In genomic region chr7:2521952-2522591, GRCh38 we compare ENCODE assay signal across 9 cellular contexts. TPM values are rescaled to one million over a fixed set of nuclear protein-coding genes. Genes with fewer than 3 reads are reported as not detected.
A peak's percentile ranks its signal among the peaks of the same experiment; 100 is the strongest.
DNase-seq lines count a peak whose midpoint lies in the region; ATAC-seq, FAIRE-seq and TF ChIP-seq lines count a peak whose summit lies in the region.
"Had no signal": no experiment of that assay in that cellular context is flagged by ENCODE, and none has a peak within 500 bp of the region (broad histone marks: within the 10 kb centered on the region; RNA-seq: fewer than 3 reads in every experiment).

No MANE protein-coding gene starts in this region.

- H3K4me1 Mint-ChIP-seq in neural progenitor cell: peaks cover 49% of the 10 kb centered on the region

- DNase-seq in A549 (ENCODE audit: low read depth in 1 of 2, low spot score in 1 of 2) (peak in 1 of 2 experiments; percentile 51), HT1080 (ENCODE audit: low read depth) (peak; percentile 63), neural progenitor cell (ENCODE audit: low spot score) (peak; percentile 47), vagina (ENCODE audit: extremely low spot score in 2 of 2) (no peak), NCI-H1930 (lab: John Stamatoyannopoulos, UW) (no peak), cortex of kidney (lab: John Stamatoyannopoulos, UW) (no peak)
- DNase-seq in activated CD4-positive, alpha-beta T cell treated with anti-CD3 and anti-CD28 coated beads, Interleukin-2, amount 50 U/mL, for 1 hour: peak; percentile 66
- DNase-seq in effector CD8-positive, alpha-beta T cell (lab: John Stamatoyannopoulos, UW): peak; percentile 45

- CTCF ChIA-PET in A549 (lab: Yijun Ruan, JAX): interaction anchor here (0.7 to 0.8 kb wide), 2 partner anchors 36 to 73 kb away, joined by 3 read pairs; partner anchors contain the start of gene IQCE

- peak overlapping the region; percentile 11; the same call in 1 of the 3 replicates for H3K4me3 ChIP-seq in A549
- peak overlapping the region; percentile 74 for H3K4me3 ChIP-seq in neural progenitor cell
- peak overlapping the region; percentile 59 to 81 for H3K4me3 ChIP-seq in vagina

- H3K27ac ChIP-seq in A549 (peak overlapping the region; percentile 81 to 95), neural progenitor cell (no peak overlapping the region), vagina (peak overlapping the region; percentile 73)

- no peak for TF ChIP-seq CTCF in A549 (IDR thresholded peaks at IDR 0.05)
- peak; percentile 17 for TF ChIP-seq CTCF in neural progenitor cell (IDR thresholded peaks at IDR 0.05)
- TF ChIP-seq CTCF in vagina (IDR thresholded peaks at IDR 0.05): no peak

- FAIRE-seq in A549 (lab: Jason Lieb, UNC): no peak
- FAIRE-seq: endometrium had no signal

- H3K79me2 ChIP-seq in neural progenitor cell (ENCODE audit: low read depth): peaks cover 67% of the 10 kb centered on the region

- H3K9ac ChIP-seq in neural progenitor cell: no peak overlapping the region

- ATAC-seq in A549: no peak

- POLR2A ChIA-PET in A549 (lab: Yijun Ruan, JAX): no interaction called here

- peak overlapping the region; percentile 96 for H3K4me3 Mint-ChIP-seq in neural progenitor cell

- no peaks in the 10 kb centered on the region for H3K9me3 ChIP-seq in A549
- no peaks in the 10 kb centered on the region for H3K9me3 ChIP-seq in neural progenitor cell (ENCODE audit: low read depth)
- no peaks in the 10 kb centered on the region for H3K9me3 ChIP-seq in vagina

- peaks cover 10% of the 10 kb centered on the region for H3K27me3 ChIP-seq in neural progenitor cell
- no peaks in the 10 kb centered on the region for H3K27me3 ChIP-seq in vagina

- peak overlapping the region; percentile 99 for H3K4me2 ChIP-seq in A549
- peak overlapping the region; percentile 90 for H3K4me2 ChIP-seq in neural progenitor cell

- peaks cover 4% of the 10 kb centered on the region for H3K36me3 Mint-ChIP-seq in neural progenitor cell

- peaks cover 13% of the 10 kb centered on the region for H3K27me3 Mint-ChIP-seq in neural progenitor cell (ENCODE audit: insufficient read depth, low read depth)

- H3K4me1 ChIP-seq in A549 (peaks cover 76% of the 10 kb centered on the region), neural progenitor cell (peaks cover 66% of the 10 kb centered on the region), vagina (peaks cover 90% of the 10 kb centered on the region)

- no peaks in the 10 kb centered on the region for H3K9me3 Mint-ChIP-seq in neural progenitor cell

- TF ChIP-seq EP300 in A549 (IDR thresholded peaks at IDR 0.05): no peak

- intact Hi-C loops in vagina (cut with DNase I): no loop called here

- TF ChIP-seq RAD21 in A549 (conservative IDR thresholded peaks at IDR 0.05 in 1 of 2, IDR thresholded peaks at IDR 0.05 in 1 of 2): no peak

- no peaks in the 10 kb centered on the region for H3K36me3 ChIP-seq in neural progenitor cell
- H3K36me3 ChIP-seq in vagina: no peaks in the 10 kb centered on the region

- no peak overlapping the region for H2AFZ ChIP-seq in neural progenitor cell (replicated peaks)

- no peak for TF ChIP-seq POLR2A in A549 (IDR thresholded peaks at IDR 0.05; ENCODE audit: low read length)
- no peak for TF ChIP-seq POLR2A in vagina (IDR thresholded peaks at IDR 0.05)

- peaks cover 70% of the 10 kb centered on the region for H4K20me1 ChIP-seq in neural progenitor cell (ENCODE audit: low read depth)

- 16% methylated on average over 13 of the region's 17 CpGs for WGBS in A549 (ENCODE audit: missing lambda C conversion rate)

- no peak overlapping the region for H3K27ac Mint-ChIP-seq in neural progenitor cell

- H3F3A ChIP-seq in neural progenitor cell (ENCODE audit: low read depth): peaks cover 63% of the 10 kb centered on the region

TF ChIP-seq in A549, 52 proteins besides CTCF, POLR2A, EP300 and RAD21:
- no peak for TF ChIP-seq CBX2 (IDR thresholded peaks at IDR 0.05; ENCODE audit: borderline replicate concordance, low read depth)
- TF ChIP-seq POLR2AphosphoS2 (conservative IDR thresholded peaks at IDR 0.05; ENCODE audit: low read length): no peak
- TF ChIP-seq RCOR1 (IDR thresholded peaks at IDR 0.05; ENCODE audit: low read depth, low read length): no peak
- TF ChIP-seq NPAS2 (CRISPR knock-in tag; IDR thresholded peaks at IDR 0.05; ENCODE audit: borderline replicate concordance): no peak
- no peak for TF ChIP-seq ZSCAN20 (CRISPR knock-in tag; IDR thresholded peaks at IDR 0.05)
- TF ChIP-seq ZFP36 (IDR thresholded peaks at IDR 0.05; ENCODE audit: borderline replicate concordance, partially characterized antibody): peak; percentile 99
- TF ChIP-seq CEBPB (IDR thresholded peaks at IDR 0.05): peak in 1 of 2 experiments; percentile 65; a peak in 2 of 4 replicates
- TF ChIP-seq HOXB13 (CRISPR knock-in tag; IDR thresholded peaks at IDR 0.05; ENCODE audit: low read depth): no peak
- peak; percentile 35; the same call in 1 of the 2 replicates for TF ChIP-seq KDM1A (IDR thresholded peaks at IDR 0.05; ENCODE audit: low read depth)
TF ChIP-seq in A549: peak in this region for 3.

RNA-seq across cellular contexts. Expression of gene LFNG, which starts 2.5 kb away (rescaled TPM):
- polyA plus RNA-seq in A549 (2011; rRNA removed) (2.3 and 2.9 TPM in 2 replicates), A549 (2017; fragmentation: RNase III; extraction: RNeasy Plus Mini Kit Qiagen cat#74134 plus additional on column Dnase treatment) (5.8 to 7.3 TPM (median 6.3 TPM) in 3 replicates)
- polyA plus RNA-seq in A549 (2012; cell fraction: cytosol; rRNA removed): 4.7 and 6.4 TPM in 2 replicates
- 10.0 and 15.6 TPM in 2 replicates for polyA plus RNA-seq in A549 (2012; cell fraction: nucleus; rRNA removed)
- 2.7 and 3.0 TPM in 2 replicates for polyA minus RNA-seq in A549 (2011; rRNA and poly(A)+ RNA removed)
- 8.0 and 8.3 TPM in 2 replicates for total RNA-seq in HT1080 (2014; rRNA removed; shearing (Covaris generic))
- polyA plus RNA-seq in HT1080 (2015; cell fraction: cytosol; rRNA removed): 4.3 and 4.7 TPM in 2 replicates
- 5.1 and 6.2 TPM in 2 replicates for polyA plus RNA-seq in HT1080 (2015; cell fraction: nucleus; rRNA removed)
- total RNA-seq in neural progenitor cell (ENCODE audit: low replicate concordance) (58.0 and 177 TPM in 2 replicates), vagina (36.8 TPM)

RNA-seq across cellular contexts. Expression of gene BRAT1, which starts 33.3 kb away (rescaled TPM):
- polyA plus RNA-seq in A549 (2011; rRNA removed) (11.9 and 13.3 TPM in 2 replicates), A549 (2017; fragmentation: RNase III; extraction: RNeasy Plus Mini Kit Qiagen cat#74134 plus additional on column Dnase treatment) (22.6 to 25.6 TPM (median 24.4 TPM) in 3 replicates)
- polyA plus RNA-seq in A549 (2012; cell fraction: cytosol; rRNA removed): 35.3 and 50.2 TPM in 2 replicates
- polyA plus RNA-seq in A549 (2012; cell fraction: nucleus; rRNA removed): 140 and 205 TPM in 2 replicates
- 12.4 and 13.3 TPM in 2 replicates for polyA minus RNA-seq in A549 (2011; rRNA and poly(A)+ RNA removed)
- 51.9 and 56.2 TPM in 2 replicates for total RNA-seq in HT1080 (2014; rRNA removed; shearing (Covaris generic))
- polyA plus RNA-seq in HT1080 (2015; cell fraction: cytosol; rRNA removed): 28.1 and 31.6 TPM in 2 replicates
- 87.9 and 90.3 TPM in 2 replicates for polyA plus RNA-seq in HT1080 (2015; cell fraction: nucleus; rRNA removed)
- total RNA-seq in neural progenitor cell (ENCODE audit: low replicate concordance) (9.3 and 52.2 TPM in 2 replicates), vagina (66.0 TPM)

RNA-seq across cellular contexts. Expression of gene IQCE, which starts 36.7 kb away (rescaled TPM):
- polyA plus RNA-seq in A549 (2011; rRNA removed): 10.1 and 10.6 TPM in 2 replicates
- polyA plus RNA-seq in A549 (2012; cell fraction: cytosol; rRNA removed): 8.9 and 9.3 TPM in 2 replicates
- 16.7 and 18.2 TPM in 2 replicates for polyA plus RNA-seq in A549 (2012; cell fraction: nucleus; rRNA removed)
- 11.3 to 13.0 TPM (median 12.8 TPM) in 3 replicates for polyA plus RNA-seq in A549 (2017; fragmentation: RNase III; extraction: RNeasy Plus Mini Kit Qiagen cat#74134 plus additional on column Dnase treatment)
- 10.6 and 13.3 TPM in 2 replicates for polyA minus RNA-seq in A549 (2011; rRNA and poly(A)+ RNA removed)
- 4.7 and 5.2 TPM in 2 replicates for total RNA-seq in HT1080 (2014; rRNA removed; shearing (Covaris generic))
- polyA plus RNA-seq in HT1080 (2015; cell fraction: cytosol; rRNA removed): 6.3 and 8.8 TPM in 2 replicates
- 11.2 and 15.7 TPM in 2 replicates for polyA plus RNA-seq in HT1080 (2015; cell fraction: nucleus; rRNA removed)
- total RNA-seq in neural progenitor cell (ENCODE audit: low replicate concordance): 4.6 and 10.1 TPM in 2 replicates
- 5.2 TPM for total RNA-seq in vagina

RNA-seq across cellular contexts. Expression of gene GRIFIN, which starts 45.9 kb away (rescaled TPM):
- polyA plus RNA-seq in A549 (2011; rRNA removed) (not detected in 2 replicates), A549 (2017; fragmentation: RNase III; extraction: RNeasy Plus Mini Kit Qiagen cat#74134 plus additional on column Dnase treatment) (not detected in 3 replicates)
- not detected in 2 replicates for polyA plus RNA-seq in A549 (2012; cell fraction: cytosol; rRNA removed)
- polyA plus RNA-seq in A549 (2012; cell fraction: nucleus; rRNA removed): not detected in 2 replicates
- not detected in 2 replicates for polyA minus RNA-seq in A549 (2011; rRNA and poly(A)+ RNA removed)
- not detected in 2 replicates for total RNA-seq in HT1080 (2014; rRNA removed; shearing (Covaris generic))
- polyA plus RNA-seq in HT1080 (2015; cell fraction: cytosol; rRNA removed): not detected in 2 replicates
- not detected in 2 replicates for polyA plus RNA-seq in HT1080 (2015; cell fraction: nucleus; rRNA removed)
- total RNA-seq in neural progenitor cell (ENCODE audit: low replicate concordance) (not detected in 2 replicates), vagina (not detected)

Comparison
In these comparisons a context has a peak if more than half of its experiments do, and no peak if none do; other contexts are left out.
1. DNase-seq: peak in HT1080 (single experiment), activated CD4-positive, alpha-beta T cell treated with anti-CD3 and anti-CD28 coated beads, Interleukin-2, amount 50 U/mL, for 1 hour (single experiment), effector CD8-positive, alpha-beta T cell (single experiment) and neural progenitor cell (single experiment); none in vagina (0 of 2), NCI-H1930 (0 of 2) and cortex of kidney (single experiment).
2. H3K4me3 ChIP-seq: peak in every context shown above with its lines; median percentile 74 in neural progenitor cell; 70 in vagina; 11 in A549.